9 cellular contexts compared by ENCODE assay signal in the genomic region with DNA sequence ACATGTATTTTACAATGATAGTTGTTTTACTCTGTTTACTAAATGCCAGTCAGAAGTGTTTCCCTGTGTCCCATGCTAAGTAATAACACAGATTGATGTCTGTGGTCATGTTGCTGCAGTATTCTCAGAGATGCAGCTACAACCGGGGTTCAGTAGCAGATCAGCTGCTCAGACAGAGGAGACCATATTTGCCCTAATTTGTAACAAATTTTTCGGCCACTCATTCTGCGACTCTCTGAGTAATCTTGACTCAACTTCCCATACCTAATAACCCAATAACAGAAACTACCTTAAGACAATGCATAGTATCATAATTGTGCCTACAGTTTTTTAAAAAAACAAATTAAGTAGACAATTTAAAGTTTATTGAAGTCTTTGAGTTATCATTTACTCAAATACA. TPM values are rescaled to one million over a fixed set of nuclear protein-coding genes. Genes with fewer than 3 reads are reported as not detected.
DNase-seq lines count a peak whose midpoint lies in the region; ATAC-seq and FAIRE-seq lines count a peak whose summit lies in the region.
"Had no signal": no experiment of that assay in that cellular context is flagged by ENCODE, and none has a peak within 500 bp of the region (broad histone marks: within the 10 kb centered on the region; RNA-seq: fewer than 3 reads in every experiment).

No MANE protein-coding gene starts in this region.

- no peak overlapping the region for H3K4me3 Mint-ChIP-seq in T-helper 17 cell

- peak; percentile 65 for ATAC-seq in GM19351 (IDR thresholded peaks at IDR 0.05; ENCODE audit: unreplicated experiment)
- peak; percentile 69 for ATAC-seq in HG02884 (IDR thresholded peaks at IDR 0.05; ENCODE audit: unreplicated experiment)
- no peak for ATAC-seq in T-helper 17 cell
- ATAC-seq: left ventricle myocardium superior had no signal

- no peaks in the 10 kb centered on the region for H3K9me3 ChIP-seq in T-helper 17 cell (ENCODE audit: control insufficient read depth, low read length, poor library complexity, severe bottlenecking)

- peak overlapping the region; percentile 67 for H3K27ac Mint-ChIP-seq in T-helper 17 cell

- peaks cover 7% of the 10 kb centered on the region for H3K36me3 Mint-ChIP-seq in T-helper 17 cell (ENCODE audit: low read depth)

- DNase-seq in GM18507 (ENCODE audit: extremely low spot score, insufficient read length, low read depth) (no peak), T-helper 17 cell (no peak), HuH-7.5 (ENCODE audit: low spot score) (no peak), amniotic stem cell (lab: John Stamatoyannopoulos, UW) (no peak), putamen (ENCODE audit: low spot score) (no peak)
- DNase-seq: DMS 273 treated with DMSO at 0.1 percent for 48 hours, left ventricle myocardium superior had no signal

- no peaks in the 10 kb centered on the region for H3K27me3 Mint-ChIP-seq in T-helper 17 cell

- peak; percentile 57 for FAIRE-seq in GM18507 (lab: Jason Lieb, UNC)

- H3K4me1 Mint-ChIP-seq in T-helper 17 cell: peaks cover 39% of the 10 kb centered on the region

RNA-seq across cellular contexts. Expression of a gene that starts 32.6 kb away (rescaled TPM):
- 10 to 100 TPM; 61.3 to 65.7 TPM for total RNA-seq in T-helper 17 cell
